Comparison of ENCODE assay signal across 9 cellular contexts in the genomic region with DNA sequence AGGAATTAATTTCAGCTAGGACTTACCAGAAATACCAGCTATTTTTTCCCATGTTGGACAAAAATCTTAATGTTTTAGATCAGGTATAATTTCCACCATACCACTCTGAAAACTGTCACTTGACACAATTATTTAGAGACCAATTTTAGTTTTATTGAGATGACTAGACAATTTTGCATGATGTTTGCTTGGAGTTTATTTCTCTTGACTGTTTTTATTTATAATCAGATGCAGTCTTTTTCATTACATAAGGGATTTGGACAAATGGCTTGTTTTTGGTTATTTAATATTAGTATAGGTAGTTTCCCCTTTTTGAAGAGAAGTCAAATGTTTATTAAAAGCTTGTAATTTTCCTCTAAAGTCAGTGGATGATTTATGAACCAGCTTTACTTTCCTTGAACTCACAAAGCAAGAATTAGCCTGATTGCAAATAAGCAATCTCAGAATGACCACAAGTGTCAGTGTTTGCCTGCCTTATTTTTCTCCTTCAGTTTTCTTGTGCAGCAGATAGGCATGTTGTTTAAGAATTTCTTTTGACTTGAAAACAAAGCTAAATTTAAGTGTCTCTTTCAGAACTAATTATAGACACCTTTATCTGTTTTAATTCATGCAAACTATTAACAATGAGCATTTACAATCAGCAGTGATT. TPM values are rescaled to one million over a fixed set of nuclear protein-coding genes. Genes with fewer than 3 reads are reported as not detected.
DNase-seq lines count a peak whose midpoint lies in the region; ATAC-seq, FAIRE-seq and TF ChIP-seq lines count a peak whose summit lies in the region.
"Had no signal": no experiment of that assay in that cellular context is flagged by ENCODE, and none has a peak within 500 bp of the region (broad histone marks: within the 10 kb centered on the region; RNA-seq: fewer than 3 reads in every experiment).

No MANE protein-coding gene starts in this region.

- H3K9me1 ChIP-seq in K562 (ENCODE audit: control insufficient read depth, insufficient read depth, low read length), result no peaks in the 10 kb centered on the region

- H3K4me3 Mint-ChIP-seq in H9, result no peak overlapping the region

- BruUV-seq in K562 (replicated peaks; lab: Mats Ljungman, UMichigan), result no TSS peak

- H3K18ac ChIP-seq in H9 (ENCODE audit: insufficient read length, low read depth, low read length), result no peak overlapping the region

- POLR2A ChIA-PET in BJ (lab: Charles Lee), result no interaction called here
- POLR2A ChIA-PET in K562 (lab: Yijun Ruan, JAX), result interaction anchor here (0.7 to 2.1 kb wide), 2 partner anchors 11 to 198 kb away, joined by 3 to 6 read pairs; no protein-coding TSS in a partner anchor

- H3K27me3 ChIP-seq in BJ (ENCODE audit: control insufficient read depth, insufficient read depth, low read length) (no peaks in the 10 kb centered on the region), H9 (ENCODE audit: insufficient read depth, low read length) (no peaks in the 10 kb centered on the region), K562 (ENCODE audit: control insufficient read depth in 2 of 2, insufficient read depth in 2 of 2, low read length in 2 of 2) (no peaks in the 10 kb centered on the region), lower lobe of right lung (ENCODE audit: low read depth) (no peaks in the 10 kb centered on the region)

- H3K4me2 ChIP-seq in H9 (ENCODE audit: insufficient read depth, insufficient read length, low read length) (no peak overlapping the region), K562 (ENCODE audit: insufficient read depth, low read length) (no peak overlapping the region)

- H3K27ac ChIP-seq in H9 (ENCODE audit: insufficient read length, low read depth, low read length) (no peak overlapping the region), K562 (ENCODE audit: extremely low read depth, low read depth, low read length) (no peak overlapping the region), lower lobe of right lung (no peak overlapping the region)

- peaks cover 12 to 17% of the 10 kb centered on the region in 2 experiments for H3K4me1 Mint-ChIP-seq in H9

- H3K27ac Mint-ChIP-seq in H9, result peak overlapping the region in 2 of 3 experiments; percentile 23 to 24; a peak in 2 of 7 replicates

- no peak overlapping the region for H4K5ac ChIP-seq in H9 (ENCODE audit: insufficient read length, low read depth, low read length)

- H3T11ph ChIP-seq in H9 (ENCODE audit: low read length), result no peak overlapping the region

- TF ChIP-seq CTCF in BJ (IDR thresholded peaks at IDR 0.05; ENCODE audit: insufficient read depth, low read depth, low read length) (peak; percentile 44), H9 (conservative IDR thresholded peaks at IDR 0.05) (0 out of 3 replicates have a peak, but pooled peaks have one; percentile 13), K562 (IDR thresholded peaks at IDR 0.05 in 2 of 3, conservative IDR thresholded peaks at IDR 0.05 in 1 of 3; ENCODE audit: insufficient read depth in 2 of 3, low read depth in 1 of 3, low read length in 3 of 3) (no peak), lower lobe of right lung (IDR thresholded peaks at IDR 0.05) (peak; percentile 35)

- H2BK5ac ChIP-seq in H9 (ENCODE audit: insufficient read length, low read length), result no peak overlapping the region

- H3K79me2 ChIP-seq in H9 (ENCODE audit: insufficient read depth, low read length), result peaks cover 2% of the 10 kb centered on the region; the same call in 1 of the 2 replicates
- H3K79me2 ChIP-seq in K562 (ENCODE audit: control insufficient read depth, insufficient read depth, low read length), result peaks cover 74% of the 10 kb centered on the region

- H3K9me3 Mint-ChIP-seq in H9, result peaks cover 16 to 20% of the 10 kb centered on the region in 2 experiments; a peak in 4 of 5 replicates

- DNase-seq in BJ (ENCODE audit: low read depth) (no peak), H9 (no peak), K562 (ENCODE audit: extremely low read depth in 1 of 4, low spot score in 3 of 4) (no peak), lower lobe of right lung (no peak), T-helper 9 cell (no peak), HCEC 1CT (no peak)
- no peak for DNase-seq in activated CD8-positive, alpha-beta memory T cell treated with anti-CD3 and anti-CD28 coated beads for 24 hours
- DNase-seq: activated naive CD4-positive, alpha-beta T cell had no signal

- H3K4me3 ChIP-seq in BJ (ENCODE audit: low read depth, low read length) (no peak overlapping the region), K562 (no peak overlapping the region), lower lobe of right lung (no peak overlapping the region)

- H3K4ac ChIP-seq in H9 (ENCODE audit: low read depth, low read length), result no peak overlapping the region

- H3K23me2 ChIP-seq in H9 (ENCODE audit: insufficient read length, low read depth, low read length, poor library complexity, severe bottlenecking), result no peaks in the 10 kb centered on the region

- H2BK120ac ChIP-seq in H9 (ENCODE audit: low read depth, low read length, poor library complexity, severe bottlenecking), result no peak overlapping the region

- H3K36me3 ChIP-seq in BJ (ENCODE audit: control insufficient read depth, insufficient read depth, low read length) (no peaks in the 10 kb centered on the region), K562 (ENCODE audit: control insufficient read depth, insufficient read depth, low read length) (peaks cover 21% of the 10 kb centered on the region; the same call in 2 of the 3 replicates), lower lobe of right lung (no peaks in the 10 kb centered on the region)

- CTCF ChIA-PET in BJ (lab: Yijun Ruan, JAX), result interaction anchor here (0.8 to 2.5 kb wide), 7 partner anchors 9 to 1091 kb away, joined by 3 to 13 read pairs (median 3); no protein-coding TSS in a partner anchor
- CTCF ChIA-PET in K562 (lab: Yijun Ruan, JAX; ENCODE audit: low intra/inter-chr PET ratio), result no interaction called here

- H3K4me1 ChIP-seq in H9 (ENCODE audit: insufficient read depth, low read length), result no peaks in the 10 kb centered on the region
- no peaks in the 10 kb centered on the region; a peak in 1 of 5 replicates for H3K4me1 ChIP-seq in K562 (replicated peaks in 1 of 2; ENCODE audit: control insufficient read depth in 2 of 2, insufficient read depth in 2 of 2, low read length in 2 of 2)
- H3K4me1 ChIP-seq in lower lobe of right lung, result peaks cover 54% of the 10 kb centered on the region

- peaks cover 5% of the 10 kb centered on the region for H3K79me1 ChIP-seq in H9 (ENCODE audit: insufficient read depth, low read depth, low read length, poor library complexity, severe bottlenecking)

- TF ChIP-seq RAD21 in K562 (CRISPR knock-in tag; conservative IDR thresholded peaks at IDR 0.05 in 1 of 2, IDR thresholded peaks at IDR 0.05 in 1 of 2), result no peak

- H3K9me3 ChIP-seq in H9 (ENCODE audit: control insufficient read depth, low read depth, low read length) (peaks cover 18% of the 10 kb centered on the region), K562 (replicated peaks; ENCODE audit: control insufficient read depth, insufficient read depth, low read depth, low read length) (peaks cover 3% of the 10 kb centered on the region), lower lobe of right lung (peaks cover 8% of the 10 kb centered on the region)

- peaks cover 21 to 31% (median 23%) of the 10 kb centered on the region in 3 experiments for H3K36me3 Mint-ChIP-seq in H9 (ENCODE audit: insufficient read depth in 1 of 3, low read depth in 3 of 3)

- intact Hi-C loops in K562 (cut with micrococcal nuclease), result no loop called here
- intact Hi-C loops in lower lobe of right lung (cut with DNase I), result no loop called here

- H4K91ac ChIP-seq in H9 (ENCODE audit: insufficient read length, low read depth, low read length), result no peak overlapping the region

- no peaks in the 10 kb centered on the region for H3K27me3 Mint-ChIP-seq in H9 (ENCODE audit: low read depth)

- H2BK12ac ChIP-seq in H9 (ENCODE audit: insufficient read length, low read depth, low read length), result no peak overlapping the region

- no peak overlapping the region for H3K14ac ChIP-seq in H9 (ENCODE audit: insufficient read depth, low read length)

- H2BK15ac ChIP-seq in H9 (ENCODE audit: low read depth, low read length), result no peak overlapping the region

- no peak overlapping the region for H3K23ac ChIP-seq in H9 (ENCODE audit: insufficient read length, low read depth, low read length)

- ATAC-seq in K562 (no peak), lower lobe of right lung (no peak), GM21381 (IDR thresholded peaks at IDR 0.05; ENCODE audit: unreplicated experiment) (no peak)

- FAIRE-seq in K562 (lab: Jason Lieb, UNC), result peak; percentile 79

- no peak overlapping the region for H2BK20ac ChIP-seq in H9 (ENCODE audit: low read depth, low read length, poor library complexity, severe bottlenecking)

- TF ChIP-seq EP300 in K562 (IDR thresholded peaks at IDR 0.05; ENCODE audit: low read length), result no peak

- no peak overlapping the region for H4K8ac ChIP-seq in H9 (replicated peaks; ENCODE audit: insufficient read length, low read depth, low read length)

- H2AFZ ChIP-seq in H9 (ENCODE audit: low read length) (no peak overlapping the region), K562 (ENCODE audit: low read depth, low read length) (no peak overlapping the region)

- in situ Hi-C loops in K562 (cut with MboI), result no loop called here

- no peak overlapping the region for H2AK5ac ChIP-seq in H9 (ENCODE audit: insufficient read length, low read length)

- no peak for TF ChIP-seq POLR2A in K562 (conservative IDR thresholded peaks at IDR 0.05)

- H3K9ac ChIP-seq in H9 (ENCODE audit: extremely low read depth, insufficient read length, low read length) (no peak overlapping the region), K562 (ENCODE audit: insufficient read depth in 1 of 2, low read depth in 2 of 2, low read length in 2 of 2) (no peak overlapping the region)

- H4K20me1 ChIP-seq in H9 (ENCODE audit: control insufficient read depth, insufficient read depth, insufficient read length), result no peaks in the 10 kb centered on the region
- peaks cover 3% of the 10 kb centered on the region; the same call in 1 of the 2 replicates for H4K20me1 ChIP-seq in K562 (replicated peaks; ENCODE audit: control insufficient read depth, insufficient read depth, low read length)

- H3K56ac ChIP-seq in H9 (ENCODE audit: insufficient read length, low read depth, low read length), result no peak overlapping the region

RNA-seq across cellular contexts. Expression of a gene that starts 3.8 kb away (rescaled TPM):
- polyA plus RNA-seq in BJ (2011; rRNA removed) (1.5 and 3.7 TPM in 2 replicates), K562 (2011; rRNA removed) (not detected in 2 replicates), K562 (2014; fragmentation: Illumina TruSeq; extraction: Trizol) (not detected in 2 replicates), K562 (2014; fragmentation: Nextera tagmentation; extraction: Ambion mirVana) (under 1 TPM in 1 of 2 experiments, not detected in 1; 0.03 TPM), K562 (2014; rRNA removed) (not detected in 2 replicates)
- 0.90 and 1.0 TPM in 2 replicates for polyA minus RNA-seq in BJ (2011; rRNA and poly(A)+ RNA removed)
- total RNA-seq in H9 (2021) (not detected in 2 replicates), K562 (2014; rRNA removed) (not detected in 2 replicates), K562 (2014; rRNA removed; fragmentation: Illumina TruSeq; extraction: Trizol) (not detected in 2 replicates), K562 (2015; rRNA removed; fragmentation: Illumina TruSeq; extraction: Trizol) (not detected in 2 replicates), K562 (2021) (0.07 TPM in 1 of 2 replicates, not detected in the other), lower lobe of right lung (3.8 TPM)
- 0.12 TPM in 1 of 2 replicates, not detected in the other for total RNA-seq in K562 (2011; cell fraction: chromatin; rRNA removed; ENCODE audit: low replicate concordance)
- not detected in 2 replicates for total RNA-seq in K562 (2011; cell fraction: nucleolus; rRNA removed)
- total RNA-seq in K562 (2011; cell fraction: nucleoplasm; rRNA removed), result not detected in 2 replicates
- polyA plus RNA-seq in K562 (2011; cell fraction: cytosol; rRNA removed), result not detected in 2 replicates
- polyA plus RNA-seq in K562 (2011; cell fraction: nucleus; rRNA removed), result not detected in 2 replicates
- polyA plus RNA-seq in K562 (2012), result 0.03 and 0.05 TPM in 2 replicates
- not detected in 2 replicates for polyA minus RNA-seq in K562 (2011; rRNA and poly(A)+ RNA removed)
- not detected in 2 replicates for polyA minus RNA-seq in K562 (2011; cell fraction: cytosol; rRNA and poly(A)+ RNA removed)
- polyA minus RNA-seq in K562 (2011; cell fraction: nucleus; rRNA and poly(A)+ RNA removed), result not detected in 2 replicates

Comparison
In these comparisons a context has a peak if more than half of its experiments do, and no peak if none do; other contexts are left out.
1. CTCF ChIP-seq: peak in BJ (single experiment), H9 (single experiment) and lower lobe of right lung (single experiment); none in K562 (0 of 3).